ENCODE assay signal across 8 cellular contexts in the genomic region with DNA sequence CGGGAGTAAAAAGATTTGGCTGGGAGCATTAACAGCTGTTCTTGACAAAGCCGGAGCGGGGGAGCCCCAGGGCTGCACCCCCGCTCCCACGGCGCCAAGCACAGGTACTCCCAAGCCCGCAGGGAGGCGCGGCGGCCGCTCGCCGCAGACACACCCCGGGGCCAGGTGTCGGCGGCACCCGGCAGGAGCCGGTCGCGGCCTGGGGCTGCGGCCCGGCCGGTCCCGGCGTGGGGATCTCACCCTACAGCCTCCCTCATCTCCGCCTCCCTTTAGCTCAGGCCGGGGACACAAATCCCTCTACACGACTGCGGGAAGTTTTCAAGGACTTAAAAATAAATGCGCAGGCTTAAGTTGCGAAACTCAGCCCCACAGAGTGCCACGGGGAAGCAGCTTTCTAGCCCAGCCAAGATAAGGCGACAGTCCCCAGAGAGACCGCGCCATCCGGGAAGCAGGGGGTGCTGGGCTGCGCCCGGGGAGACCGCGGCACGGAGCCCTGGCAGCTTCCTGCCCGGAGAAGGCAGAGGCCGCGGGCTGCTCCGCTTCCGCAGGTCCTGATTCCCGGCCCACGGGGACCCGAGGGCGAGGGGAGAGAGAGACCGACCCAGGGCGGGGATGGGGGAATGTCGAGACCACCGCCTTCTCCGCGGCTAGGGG. TPM values are rescaled to one million over a fixed set of nuclear protein-coding genes. Genes with fewer than 3 reads are reported as not detected.
DNase-seq lines count a peak whose midpoint lies in the region; ATAC-seq and TF ChIP-seq lines count a peak whose summit lies in the region.

No MANE protein-coding gene starts in this region.

- in situ Hi-C loops in GM13977 (cut with MboI; ENCODE audit: low pct_unique_long_range_greater_than_20kb, low sequenced_read_pairs, unreplicated experiment), result no loop called here

- peaks cover 2% of the 10 kb centered on the region for H3K79me1 ChIP-seq in neuronal stem cell (ENCODE audit: low read depth, low read length)

- no peak overlapping the region for H4K91ac ChIP-seq in neuronal stem cell (ENCODE audit: low read depth, low read length, poor library complexity)

- H3K23ac ChIP-seq in neuronal stem cell (ENCODE audit: low read depth, low read length, poor library complexity), result peak overlapping the region; percentile 99

- ATAC-seq in HG02759 (IDR thresholded peaks at IDR 0.05; ENCODE audit: unreplicated experiment), result peak; percentile 51
- ATAC-seq in activated T-cell treated with anti-CD3 and anti-CD28 coated beads, Interleukin-2, amount 50 U/mL, for 72 hours (replicated peaks in 1 of 2), result peak; percentile 69 to 70

- H3K9me3 Mint-ChIP-seq in activated T-cell treated with anti-CD3 and anti-CD28 coated beads, Interleukin-2, amount 50 U/mL, for 72 hours, result no peaks in the 10 kb centered on the region

- H3K4me2 ChIP-seq in neuronal stem cell (ENCODE audit: insufficient read depth, low read length, poor library complexity, severe bottlenecking), result peak overlapping the region; percentile 65

- H3K18ac ChIP-seq in neuronal stem cell (ENCODE audit: low read length), result peak overlapping the region; percentile 98

- TF ChIP-seq CTCF in GM13977 (IDR thresholded peaks at IDR 0.05; ENCODE audit: extremely low read depth, insufficient read depth, missing control alignments), result peak; percentile 40

- H3K9ac ChIP-seq in neuronal stem cell (ENCODE audit: low read depth, low read length, poor library complexity), result peak overlapping the region; percentile 95

- H3K4me3 ChIP-seq in neuronal stem cell (ENCODE audit: low read length in 2 of 2), result peak overlapping the region; percentile 72 to 92

- WGBS in neuronal stem cell (ENCODE audit: extremely low coverage in 2 of 2, insufficient read length in 2 of 2, insufficient replicate concordance in 1 of 2), 2 donors, result no CpG with 5 or more reads among the region's 56 CpGs

- peaks cover 52% of the 10 kb centered on the region for H3K27me3 Mint-ChIP-seq in activated T-cell treated with anti-CD3 and anti-CD28 coated beads, Interleukin-2, amount 50 U/mL, for 72 hours (ENCODE audit: low read depth)

- H2BK5ac ChIP-seq in neuronal stem cell (ENCODE audit: low read length), result peak overlapping the region; percentile 71

- H2BK120ac ChIP-seq in neuronal stem cell (ENCODE audit: low read depth, low read length), result peak overlapping the region; percentile 67

- no peak overlapping the region for H2BK12ac ChIP-seq in neuronal stem cell (ENCODE audit: low read length)

- H3K27ac Mint-ChIP-seq in activated T-cell treated with anti-CD3 and anti-CD28 coated beads, Interleukin-2, amount 50 U/mL, for 72 hours, result no peak overlapping the region

- H3K9me3 ChIP-seq in neuronal stem cell (replicated peaks in 1 of 2; ENCODE audit: control insufficient read depth in 2 of 2, insufficient read depth in 1 of 2, low read depth in 1 of 2, low read length in 2 of 2), result peaks cover 0 to 5% of the 10 kb centered on the region in 2 donors

- peaks cover 0 to 31% of the 10 kb centered on the region in 2 donors for H3K36me3 ChIP-seq in neuronal stem cell (replicated peaks in 1 of 2; ENCODE audit: control insufficient read depth in 2 of 2, insufficient read depth in 2 of 2, low read length in 2 of 2)

- H2AFZ ChIP-seq in neuronal stem cell (ENCODE audit: low read length), result peak overlapping the region; percentile 97

- no peak overlapping the region for H3K4ac ChIP-seq in neuronal stem cell (ENCODE audit: low read length)

- DNase-seq in AG08396 (ENCODE audit: low spot score), result peak; percentile 67
- peak; percentile 78 for DNase-seq in GM13977 (ENCODE audit: low spot score)
- peak; percentile 53 for DNase-seq in NCI-H1105 treated with DMSO at 0.1 percent for 48 hours (lab: John Stamatoyannopoulos, UW)
- peak; percentile 37 to 44 for DNase-seq in activated T-cell treated with anti-CD3 and anti-CD28 coated beads, Interleukin-2, amount 50 U/mL, for 72 hours
- peak; percentile 65 for DNase-seq in globus pallidus (ENCODE audit: low spot score)
- no peak for DNase-seq in neuronal stem cell (ENCODE audit: low spot score)
- DNase-seq in DMS79 (lab: John Stamatoyannopoulos, UW), result no peak

- peak overlapping the region; percentile 80 for H3K27ac ChIP-seq in neuronal stem cell (replicated peaks; ENCODE audit: low read length)

- H3K4me3 Mint-ChIP-seq in activated T-cell treated with anti-CD3 and anti-CD28 coated beads, Interleukin-2, amount 50 U/mL, for 72 hours, result peak overlapping the region; percentile 84 to 85

- H2BK15ac ChIP-seq in neuronal stem cell (ENCODE audit: low read length), result peak overlapping the region; percentile 83

- H4K8ac ChIP-seq in neuronal stem cell (ENCODE audit: low read depth, low read length), result no peak overlapping the region

- no peaks in the 10 kb centered on the region for H3K36me3 Mint-ChIP-seq in activated T-cell treated with anti-CD3 and anti-CD28 coated beads, Interleukin-2, amount 50 U/mL, for 72 hours (ENCODE audit: insufficient read depth in 2 of 2)

- no peaks in the 10 kb centered on the region for H3K4me1 Mint-ChIP-seq in activated T-cell treated with anti-CD3 and anti-CD28 coated beads, Interleukin-2, amount 50 U/mL, for 72 hours (ENCODE audit: low read depth)

- peak overlapping the region; percentile 86 for H2AK5ac ChIP-seq in neuronal stem cell (ENCODE audit: low read depth, low read length)

- peak overlapping the region; percentile 95 for H3K14ac ChIP-seq in neuronal stem cell (ENCODE audit: low read length)

- H3K4me1 ChIP-seq in neuronal stem cell (ENCODE audit: control insufficient read depth in 2 of 2, insufficient read depth in 1 of 2, low read depth in 1 of 2, low read length in 2 of 2), result peaks cover 4 to 10% of the 10 kb centered on the region in 2 donors

- no peaks in the 10 kb centered on the region for H3K27me3 ChIP-seq in neuronal stem cell (ENCODE audit: control insufficient read depth in 3 of 3, insufficient read depth in 3 of 3, low read depth in 1 of 3, low read length in 3 of 3)

RNA-seq across cellular contexts. Expression of a gene that starts 0.5 kb away (rescaled TPM):
- total RNA-seq in activated T-cell treated with anti-CD3 and anti-CD28 coated beads, Interleukin-2, amount 50 U/mL, for 72 hours, result under 1 TPM; 0.26 to 0.63 TPM
- 17.9 TPM for polyA plus RNA-seq in neuronal stem cell (2013, experiment 1 of 2)
- 18.0 TPM for polyA plus RNA-seq in neuronal stem cell (2013, experiment 2 of 2)

Comparison
In these comparisons a context has a peak if more than half of its experiments do, and no peak if none do; other contexts are left out.
1. DNase-seq: peak in AG08396 (single experiment), GM13977 (single experiment), NCI-H1105 treated with DMSO at 0.1 percent for 48 hours (single experiment), activated T-cell treated with anti-CD3 and anti-CD28 coated beads, Interleukin-2, amount 50 U/mL, for 72 hours (2 of 2) and globus pallidus (single experiment); none in neuronal stem cell (single experiment) and DMS79 (single experiment).